In genomic region chr3:153688541-153689120, GRCh38 we compare ENCODE assay signal across 20 cellular contexts.
"Had no signal": no experiment of that assay in that cellular context is flagged by ENCODE, and none has a peak within 500 bp of the region (broad histone marks: within the 10 kb centered on the region; RNA-seq: fewer than 3 reads in every experiment).

No MANE protein-coding gene starts in this region.

- H3K4me3 ChIP-seq: body of pancreas, cardiac muscle cell, SK-N-MC had no signal

- H3K9me3 ChIP-seq: body of pancreas had no signal

- H3K36me3 ChIP-seq: cardiac muscle cell, WERI-Rb-1 had no signal

- H3K4me1 Mint-ChIP-seq: activated naive CD4-positive, alpha-beta T cell treated with anti-CD3 and anti-CD28 coated beads, Interleukin-2, amount 50 U/mL, for 24 hours had no signal

- H3K36me3 Mint-ChIP-seq: activated naive CD4-positive, alpha-beta T cell treated with anti-CD3 and anti-CD28 coated beads, Interleukin-2, amount 50 U/mL, for 24 hours had no signal

- H3K4me1 ChIP-seq: body of pancreas had no signal

- H3K27me3 ChIP-seq: body of pancreas, cardiac muscle cell had no signal

- H3K27me3 Mint-ChIP-seq: activated naive CD4-positive, alpha-beta T cell treated with anti-CD3 and anti-CD28 coated beads, Interleukin-2, amount 50 U/mL, for 24 hours had no signal

- ATAC-seq: activated CD4-positive, CD25-positive, alpha-beta regulatory T cell treated with anti-CD3 and anti-CD28 coated beads, Interleukin-2, amount 50 U/mL, for 24 hours; activated CD8-positive, alpha-beta T cell treated with anti-CD3 and anti-CD28 coated beads, Interleukin-2, amount 10 ng/mL, durations not matched to agents 7 days and 5 days; body of pancreas; Panc1; Right ventricle myocardium inferior had no signal

- H3K4me3 Mint-ChIP-seq: activated CD8-positive, alpha-beta T cell treated with anti-CD3 and anti-CD28 coated beads, Interleukin-2, amount 10 ng/mL, durations not matched to agents 7 days and 5 days; activated naive CD4-positive, alpha-beta T cell treated with anti-CD3 and anti-CD28 coated beads, Interleukin-2, amount 50 U/mL, for 24 hours had no signal

- DNase-seq: activated CD4-positive, alpha-beta T cell treated with anti-CD3 and anti-CD28 coated beads for 48 hours; activated CD4-positive, alpha-beta T cell treated with anti-CD3 and anti-CD28 coated beads, Interleukin-2, amount 50 U/mL, for 4 hours; activated CD8-positive, alpha-beta memory T cell treated with anti-CD3 and anti-CD28 coated beads, Interleukin-2, amount 50 U/mL, for 48 hours; activated CD8-positive, alpha-beta T cell treated with anti-CD3 and anti-CD28 coated beads, Interleukin-2, amount 10 ng/mL, durations not matched to agents 7 days and 5 days; activated T-cell treated with anti-CD3 and anti-CD28 coated beads, Interleukin-2, amount 50 U/mL, for 1 hour; aorta; body of pancreas; NCI-H1105 treated with DMSO at 0.1 percent for 48 hours; NCI-H1436 treated with DMSO at 0.1 percent for 48 hours; NCI-H187; NCI-H2081; RPMI8226; T-helper 1 cell; WERI-Rb-1 had no signal

- H3K9me3 Mint-ChIP-seq: activated naive CD4-positive, alpha-beta T cell treated with anti-CD3 and anti-CD28 coated beads, Interleukin-2, amount 50 U/mL, for 24 hours had no signal

- H3K27ac Mint-ChIP-seq: activated CD8-positive, alpha-beta T cell treated with anti-CD3 and anti-CD28 coated beads, Interleukin-2, amount 10 ng/mL, durations not matched to agents 7 days and 5 days; activated naive CD4-positive, alpha-beta T cell treated with anti-CD3 and anti-CD28 coated beads, Interleukin-2, amount 50 U/mL, for 24 hours had no signal

- H3K27ac ChIP-seq: body of pancreas, cardiac muscle cell, SK-N-MC, WERI-Rb-1 had no signal
